19 cellular contexts compared by ENCODE assay signal in genomic region chr3:77207753-77208152, GRCh38.
A peak's percentile ranks its signal among the peaks of the same experiment; 100 is the strongest.
DNase-seq lines count a peak whose midpoint lies in the region; ATAC-seq, FAIRE-seq and TF ChIP-seq lines count a peak whose summit lies in the region.
"Had no signal": no experiment of that assay in that cellular context is flagged by ENCODE, and none has a peak within 500 bp of the region (broad histone marks: within the 10 kb centered on the region; RNA-seq: fewer than 3 reads in every experiment).

No MANE protein-coding gene starts in this region.

- no peak overlapping the region for H2AFZ ChIP-seq in IMR-90 (replicated peaks; ENCODE audit: low read length, poor library complexity)
- peak overlapping the region; percentile 12; the same call in 1 of the 2 replicates for H2AFZ ChIP-seq in K562 (ENCODE audit: low read depth, low read length)
- H2AFZ ChIP-seq in neural cell (ENCODE audit: low read depth, low read length) = no peak overlapping the region

- H3K14ac ChIP-seq in IMR-90 (replicated peaks; ENCODE audit: low read depth, low read length) = no peak overlapping the region

- no peak overlapping the region for H3K4me3 ChIP-seq in IMR-90 (ENCODE audit: insufficient read depth, low read depth, low read length)
- H3K4me3 ChIP-seq in K562 = no peak overlapping the region
- peak overlapping the region; percentile 59 for H3K4me3 ChIP-seq in neural cell (ENCODE audit: low read length)
- no peak overlapping the region for H3K4me3 ChIP-seq in vagina

- H3K9me2 ChIP-seq in neural cell (ENCODE audit: insufficient read depth, low read length) = no peaks in the 10 kb centered on the region

- H2BK20ac ChIP-seq in IMR-90 (ENCODE audit: low read depth, low read length) = no peak overlapping the region

- no peak overlapping the region for H3K23ac ChIP-seq in IMR-90 (ENCODE audit: low read depth, low read length)

- H3K27ac ChIP-seq in IMR-90 (ENCODE audit: insufficient read depth, low read length) = no peak overlapping the region
- no peak overlapping the region for H3K27ac ChIP-seq in K562 (ENCODE audit: extremely low read depth, low read depth, low read length)
- H3K27ac ChIP-seq in neural cell (ENCODE audit: low read length) = peak overlapping the region; percentile 87
- H3K27ac ChIP-seq in vagina = no peak overlapping the region

- no peaks in the 10 kb centered on the region for H3K4me1 Mint-ChIP-seq in T-helper 17 cell

- no peak overlapping the region for H4K5ac ChIP-seq in IMR-90 (ENCODE audit: low read depth, low read length)

- H3K79me1 ChIP-seq in IMR-90 (ENCODE audit: low read depth in 1 of 2, low read length in 2 of 2) = no peaks in the 10 kb centered on the region

- H3K9me1 ChIP-seq in IMR-90 (ENCODE audit: insufficient read depth, low read length) (no peaks in the 10 kb centered on the region), K562 (ENCODE audit: control insufficient read depth, insufficient read depth, low read length) (no peaks in the 10 kb centered on the region)

- H3K4me1 ChIP-seq in IMR-90 (ENCODE audit: control insufficient read depth, insufficient read depth, low read length) (no peaks in the 10 kb centered on the region), K562 (replicated peaks in 1 of 2; ENCODE audit: control insufficient read depth in 2 of 2, insufficient read depth in 2 of 2, low read length in 2 of 2) (peaks cover 3 to 6% of the 10 kb centered on the region in 2 experiments; a peak in 4 of 5 replicates), vagina (no peaks in the 10 kb centered on the region)
- H3K4me1 ChIP-seq: BE2C had no signal

- H2AK9ac ChIP-seq in IMR-90 (replicated peaks; ENCODE audit: low read depth, low read length, poor library complexity) = peak overlapping the region; percentile 28

- TF ChIP-seq EP300 in K562 (IDR thresholded peaks at IDR 0.05; ENCODE audit: low read length) (no peak), neural cell (conservative IDR thresholded peaks at IDR 0.05; ENCODE audit: poor library complexity, severe bottlenecking) (peak; percentile 93)

- WGBS in IMR-90 (ENCODE audit: extremely low coverage in 2 of 2, insufficient read length in 1 of 2), 2 experiments = no CpG with 5 or more reads among the region's 8 CpGs
- WGBS in K562 (ENCODE audit: insufficient coverage, low coverage, missing lambda C conversion rate) = 56% methylated on average over 8 of the region's 8 CpGs

- H3K36me3 ChIP-seq in IMR-90 (ENCODE audit: control insufficient read depth, insufficient read depth, low read length) (no peaks in the 10 kb centered on the region), K562 (ENCODE audit: control insufficient read depth, insufficient read depth, low read length) (no peaks in the 10 kb centered on the region), neural cell (ENCODE audit: insufficient read depth, low read length) (no peaks in the 10 kb centered on the region), vagina (no peaks in the 10 kb centered on the region)
- H3K36me3 ChIP-seq: BE2C had no signal

- H3K18ac ChIP-seq in IMR-90 (ENCODE audit: low read depth, low read length) = no peak overlapping the region

- H4K20me1 ChIP-seq in IMR-90 (ENCODE audit: insufficient read depth, low read length) (no peaks in the 10 kb centered on the region), K562 (replicated peaks; ENCODE audit: control insufficient read depth, insufficient read depth, low read length) (no peaks in the 10 kb centered on the region), neural cell (ENCODE audit: insufficient read depth) (no peaks in the 10 kb centered on the region)

- H3K4ac ChIP-seq in IMR-90 (ENCODE audit: low read depth, low read length) = no peak overlapping the region

- TF ChIP-seq CTCF in IMR-90 (conservative IDR thresholded peaks at IDR 0.05; ENCODE audit: low read depth, low read length) = no peak
- no peak for TF ChIP-seq CTCF in K562 (IDR thresholded peaks at IDR 0.05 in 2 of 3, conservative IDR thresholded peaks at IDR 0.05 in 1 of 3; ENCODE audit: insufficient read depth in 2 of 3, low read depth in 1 of 3, low read length in 3 of 3)
- no peak for TF ChIP-seq CTCF in neural cell (IDR thresholded peaks at IDR 0.05; ENCODE audit: poor library complexity, severe bottlenecking)
- TF ChIP-seq CTCF in vagina (IDR thresholded peaks at IDR 0.05) = no peak

- no peak overlapping the region for H4K91ac ChIP-seq in IMR-90 (ENCODE audit: insufficient read depth, low read depth, low read length)

- H3K4me3 Mint-ChIP-seq in T-helper 17 cell = no peak overlapping the region
- H3K4me3 Mint-ChIP-seq: CD4-positive, alpha-beta T cell; H9 had no signal

- H2BK120ac ChIP-seq in IMR-90 (ENCODE audit: low read depth, low read length) = no peak overlapping the region

- peaks cover 8% of the 10 kb centered on the region for H3F3A ChIP-seq in neural cell (ENCODE audit: insufficient read depth, low read length, poor library complexity, severe bottlenecking)

- no peak for DNase-seq in IMR-90
- DNase-seq in K562 (ENCODE audit: extremely low read depth in 1 of 4, low spot score in 3 of 4) = no peak
- peak; percentile 63 for DNase-seq in putamen (ENCODE audit: low spot score)
- DNase-seq in T-helper 17 cell = no peak
- no peak for DNase-seq in NCI-H146 treated with DMSO at 0.1 percent for 48 hours (lab: John Stamatoyannopoulos, UW; ENCODE audit: unreplicated experiment)
- DNase-seq in vagina (ENCODE audit: extremely low spot score in 2 of 2) = no peak
- DNase-seq in CD1c-positive myeloid dendritic cell (ENCODE audit: extremely low spot score) = no peak
- DNase-seq: ACHN; BE2C; C1 segment of cervical spinal cord; CD4-positive, alpha-beta T cell; DMS153; DMS79; GDM1; GOT3; H9 had no signal

- no peak overlapping the region for H2BK15ac ChIP-seq in IMR-90 (ENCODE audit: low read depth, low read length)

- POLR2A ChIA-PET in IMR-90 (lab: Charles Lee; ENCODE audit: unreplicated experiment) (no interaction called here), K562 (lab: Yijun Ruan, JAX) (no interaction called here)

- no peak for TF ChIP-seq RAD21 in IMR-90 (IDR thresholded peaks at IDR 0.05; ENCODE audit: low read length)
- TF ChIP-seq RAD21 in K562 (CRISPR knock-in tag; conservative IDR thresholded peaks at IDR 0.05 in 1 of 2, IDR thresholded peaks at IDR 0.05 in 1 of 2) = no peak
- peak; percentile 46 for TF ChIP-seq RAD21 in neural cell (conservative IDR thresholded peaks at IDR 0.05)

- H3K9ac ChIP-seq in IMR-90 (ENCODE audit: low read depth, low read length) = no peak overlapping the region
- no peak overlapping the region for H3K9ac ChIP-seq in K562 (ENCODE audit: insufficient read depth in 1 of 2, low read depth in 2 of 2, low read length in 2 of 2)
- peak overlapping the region; percentile 50 for H3K9ac ChIP-seq in neural cell (ENCODE audit: low read length)

- FAIRE-seq in K562 (lab: Jason Lieb, UNC) = no peak
- FAIRE-seq: GM12892, GM18507 had no signal

- no peak for TF ChIP-seq POLR2A in IMR-90 (IDR thresholded peaks at IDR 0.05; ENCODE audit: low read depth, low read length)
- no peak for TF ChIP-seq POLR2A in K562 (conservative IDR thresholded peaks at IDR 0.05)
- TF ChIP-seq POLR2A in vagina (IDR thresholded peaks at IDR 0.05) = no peak

- no peaks in the 10 kb centered on the region for H3K79me2 ChIP-seq in K562 (ENCODE audit: control insufficient read depth, insufficient read depth, low read length)
- no peaks in the 10 kb centered on the region for H3K79me2 ChIP-seq in neural cell (replicated peaks; ENCODE audit: insufficient read depth, low read length)

- intact Hi-C loops in IMR-90 (cut with micrococcal nuclease) (no loop called here), K562 (cut with micrococcal nuclease) (no loop called here), vagina (cut with DNase I) (no loop called here)

- H3K27ac Mint-ChIP-seq in T-helper 17 cell = no peak overlapping the region
- H3K27ac Mint-ChIP-seq: CD4-positive, alpha-beta T cell had no signal

- H3K56ac ChIP-seq in IMR-90 (ENCODE audit: extremely low read depth, insufficient read depth, low read length) = no peak overlapping the region

- H4K8ac ChIP-seq in IMR-90 (ENCODE audit: low read depth in 2 of 2, low read length in 2 of 2) = no peak overlapping the region

- ATAC-seq in IMR-90 (ENCODE audit: low read depth) (no peak), K562 (no peak), T-helper 17 cell (no peak)

- H3K4me2 ChIP-seq in IMR-90 (ENCODE audit: low read depth, low read length) = no peak overlapping the region
- no peak overlapping the region for H3K4me2 ChIP-seq in K562 (ENCODE audit: insufficient read depth, low read length)
- peak overlapping the region; percentile 84 for H3K4me2 ChIP-seq in neural cell (ENCODE audit: low read length)

- H3K9me3 ChIP-seq in IMR-90 (ENCODE audit: control insufficient read depth, insufficient read depth, low read length) = no peaks in the 10 kb centered on the region
- H3K9me3 ChIP-seq in K562 (replicated peaks; ENCODE audit: control insufficient read depth, insufficient read depth, low read depth, low read length) = no peaks in the 10 kb centered on the region
- H3K9me3 ChIP-seq in neural cell (ENCODE audit: low read length) = no peaks in the 10 kb centered on the region
- H3K9me3 ChIP-seq in T-helper 17 cell (ENCODE audit: control insufficient read depth, low read length, poor library complexity, severe bottlenecking) = no peaks in the 10 kb centered on the region
- no peaks in the 10 kb centered on the region for H3K9me3 ChIP-seq in vagina
- H3K9me3 ChIP-seq: BE2C had no signal

- no peaks in the 10 kb centered on the region for H3K27me3 Mint-ChIP-seq in T-helper 17 cell
- H3K27me3 Mint-ChIP-seq: CD4-positive, alpha-beta T cell had no signal

- no TSS peak for BruUV-seq in IMR-90 (replicated peaks; lab: Mats Ljungman, UMichigan)
- no TSS peak for BruUV-seq in K562 (replicated peaks; lab: Mats Ljungman, UMichigan)

- in situ Hi-C loops in IMR-90 (cut with MboI; ENCODE audit: low sequenced_read_pairs) (no loop called here), K562 (cut with MboI) (no loop called here)

- no peaks in the 10 kb centered on the region for H3K36me3 Mint-ChIP-seq in T-helper 17 cell (ENCODE audit: low read depth)

- dilution Hi-C loops in IMR-90 (cut with HindIII; ENCODE audit: low sequenced_read_pairs, unreplicated experiment) = no loop called here

- no peak overlapping the region for H2BK5ac ChIP-seq in IMR-90 (ENCODE audit: low read depth, low read length, poor library complexity, severe bottlenecking)

- no peaks in the 10 kb centered on the region for H3K27me3 ChIP-seq in IMR-90 (ENCODE audit: control insufficient read depth, insufficient read depth, low read length)
- no peaks in the 10 kb centered on the region for H3K27me3 ChIP-seq in K562 (ENCODE audit: control insufficient read depth in 2 of 2, insufficient read depth in 2 of 2, low read length in 2 of 2)
- H3K27me3 ChIP-seq in neural cell (ENCODE audit: insufficient read depth, low read depth, low read length) = no peaks in the 10 kb centered on the region
- H3K27me3 ChIP-seq in vagina = no peaks in the 10 kb centered on the region
- H3K27me3 ChIP-seq: BE2C had no signal

- CTCF ChIA-PET in IMR-90 (lab: Yijun Ruan, JAX) = no interaction called here
- CTCF ChIA-PET in K562 (lab: Yijun Ruan, JAX; ENCODE audit: low intra/inter-chr PET ratio) = no interaction called here

- no peak overlapping the region for H2AK5ac ChIP-seq in IMR-90 (ENCODE audit: low read depth, low read length)

TF ChIP-seq in IMR-90, 13 proteins besides CTCF, POLR2A, EP300 and RAD21 (continues in another document):
- TF ChIP-seq CHD1 (IDR thresholded peaks at IDR 0.05; ENCODE audit: low read depth, low read length) = no peak

TF ChIP-seq in K562, 482 proteins besides CTCF, POLR2A, EP300 and RAD21 (continues in another document):
- no peak for TF ChIP-seq SUPT5H (IDR thresholded peaks at IDR 0.05)
